13 cellular contexts compared by ENCODE assay signal in genomic region chr2:172281648-172282576, GRCh38.
A peak's percentile ranks its signal among the peaks of the same experiment; 100 is the strongest.
DNase-seq lines count a peak whose midpoint lies in the region; ATAC-seq and TF ChIP-seq lines count a peak whose summit lies in the region.
"Had no signal": no experiment of that assay in that cellular context is flagged by ENCODE, and none has a peak within 500 bp of the region (broad histone marks: within the 10 kb centered on the region; RNA-seq: fewer than 3 reads in every experiment).

No MANE protein-coding gene starts in this region.

- H3K4me1 Mint-ChIP-seq in chondrocyte (ENCODE audit: low read depth): peaks cover 32% of the 10 kb centered on the region
- H3K4me1 Mint-ChIP-seq in activated CD4-positive, alpha-beta T cell treated with anti-CD3 and anti-CD28 coated beads, Interleukin-2, amount 10 ng/mL, durations not matched to agents 7 days and 5 days: peaks cover 9% of the 10 kb centered on the region

- H3K9ac ChIP-seq in BLaER1 treated with 17β-estradiol and CSF1 and Interleukin-3, amounts not matched to agents 10 nM and 100 nM: peak overlapping the region in 2 of 11 experiments; percentile 30 to 61; a peak in 2 of 22 replicates
- peak overlapping the region; percentile 59 for H3K9ac ChIP-seq in mesenchymal stem cell (ENCODE audit: low read length)

- no peak overlapping the region for H3K4me3 ChIP-seq in BLaER1 treated with 17β-estradiol and CSF1 and Interleukin-3, amounts not matched to agents 10 nM and 100 nM
- H3K4me3 ChIP-seq in mesenchymal stem cell (ENCODE audit: insufficient read depth in 1 of 2, low read depth in 1 of 2, low read length in 2 of 2): no peak overlapping the region
- H3K4me3 ChIP-seq: lower lobe of right lung, pancreas had no signal

- H2BK12ac ChIP-seq in mesenchymal stem cell (ENCODE audit: low read length in 2 of 2): peak overlapping the region in 1 of 2 experiments; percentile 54

- 52% methylated on average over 2 of the region's 3 CpGs for WGBS in mesenchymal stem cell

- H4K20me1 ChIP-seq in BLaER1 treated with 17β-estradiol and CSF1 and Interleukin-3, amounts not matched to agents 10 nM and 100 nM: no peaks in the 10 kb centered on the region

- H3K4me2 ChIP-seq in BLaER1 treated with 17β-estradiol and CSF1 and Interleukin-3, amounts not matched to agents 10 nM and 100 nM: peak overlapping the region; percentile 50 to 83 (median 76)
- H3K4me2 ChIP-seq in mesenchymal stem cell (ENCODE audit: low read length, poor library complexity, severe bottlenecking): no peak overlapping the region

- peaks cover 68 to 82% (median 78%) of the 10 kb centered on the region in 10 experiments for H3K4me1 ChIP-seq in BLaER1 treated with 17β-estradiol and CSF1 and Interleukin-3, amounts not matched to agents 10 nM and 100 nM
- peaks cover 16% of the 10 kb centered on the region for H3K4me1 ChIP-seq in mesenchymal stem cell (ENCODE audit: control insufficient read depth, insufficient read depth, low read depth, low read length)
- H3K4me1 ChIP-seq: pancreas had no signal

- POLR2A ChIA-PET in activated CD4-positive, alpha-beta T cell treated with anti-CD3 and anti-CD28 coated beads, Interleukin-2, amount 10 ng/mL, durations not matched to agents 7 days and 5 days (lab: Charles Lee): no interaction called here

- H3K4me3 Mint-ChIP-seq in chondrocyte (ENCODE audit: unreplicated experiment): no peak overlapping the region
- H3K4me3 Mint-ChIP-seq in activated CD4-positive, alpha-beta T cell treated with anti-CD3 and anti-CD28 coated beads, Interleukin-2, amount 10 ng/mL, durations not matched to agents 7 days and 5 days: no peak overlapping the region

- peak overlapping the region in 1 of 2 experiments; percentile 9 for H3K18ac ChIP-seq in mesenchymal stem cell (ENCODE audit: low read depth in 1 of 2, low read length in 2 of 2)

- no peaks in the 10 kb centered on the region for H3K36me3 ChIP-seq in BLaER1 treated with 17β-estradiol and CSF1 and Interleukin-3, amounts not matched to agents 10 nM and 100 nM
- no peaks in the 10 kb centered on the region for H3K36me3 ChIP-seq in mesenchymal stem cell (ENCODE audit: control insufficient read depth in 1 of 2, insufficient read depth in 2 of 2, low read depth in 1 of 2, low read length in 2 of 2)
- H3K36me3 ChIP-seq: lower lobe of right lung, pancreas had no signal

- no peaks in the 10 kb centered on the region for H3K79me1 ChIP-seq in mesenchymal stem cell (replicated peaks; ENCODE audit: low read length, poor library complexity, severe bottlenecking)

- no peak overlapping the region for H2BK5ac ChIP-seq in mesenchymal stem cell (ENCODE audit: low read depth, low read length, poor library complexity, severe bottlenecking)

- H3K27ac ChIP-seq in BLaER1 treated with 17β-estradiol and CSF1 and Interleukin-3, amounts not matched to agents 10 nM and 100 nM: peak overlapping the region in 10 of 11 experiments; percentile 10 to 81 (median 68); a peak in 15 of 22 replicates
- H3K27ac ChIP-seq in mesenchymal stem cell (ENCODE audit: low read length, poor library complexity, severe bottlenecking): peak overlapping the region; percentile 46
- H3K27ac ChIP-seq: lower lobe of right lung, pancreas had no signal

- peaks cover 7 to 11% (median 8%) of the 10 kb centered on the region in 11 experiments for H3K9me3 ChIP-seq in BLaER1 treated with 17β-estradiol and CSF1 and Interleukin-3, amounts not matched to agents 10 nM and 100 nM (replicated peaks in 1 of 11)
- H3K9me3 ChIP-seq in mesenchymal stem cell (ENCODE audit: control insufficient read depth, low read length): peaks cover 6% of the 10 kb centered on the region
- H3K9me3 ChIP-seq: lower lobe of right lung, pancreas had no signal

- H3K27me3 ChIP-seq in BLaER1 treated with 17β-estradiol and CSF1 and Interleukin-3, amounts not matched to agents 10 nM and 100 nM: no peaks in the 10 kb centered on the region
- H3K27me3 ChIP-seq in mesenchymal stem cell (ENCODE audit: control insufficient read depth in 1 of 2, insufficient read depth in 1 of 2, low read length in 2 of 2): no peaks in the 10 kb centered on the region
- H3K27me3 ChIP-seq: pancreas had no signal

- H3K36me3 Mint-ChIP-seq in chondrocyte (ENCODE audit: low read depth): no peaks in the 10 kb centered on the region
- H3K36me3 Mint-ChIP-seq in activated CD4-positive, alpha-beta T cell treated with anti-CD3 and anti-CD28 coated beads, Interleukin-2, amount 10 ng/mL, durations not matched to agents 7 days and 5 days (ENCODE audit: low read depth): peaks cover 3% of the 10 kb centered on the region

- TF ChIP-seq CTCF in chondrocyte (IDR thresholded peaks at IDR 0.05): no peak

- H4K91ac ChIP-seq in mesenchymal stem cell (ENCODE audit: low read length): no peak overlapping the region

- no peak overlapping the region for H2BK15ac ChIP-seq in mesenchymal stem cell (ENCODE audit: low read depth, poor library complexity, severe bottlenecking)

- no peak for ATAC-seq in GM18907 (IDR thresholded peaks at IDR 0.05; ENCODE audit: unreplicated experiment)
- ATAC-seq: activated CD4-positive, CD25-positive, alpha-beta regulatory T cell treated with anti-CD3 and anti-CD28 coated beads, Interleukin-2, amount 50 U/mL, for 24 hours had no signal

- H3K27ac Mint-ChIP-seq in chondrocyte (ENCODE audit: unreplicated experiment): peak overlapping the region; percentile 92
- no peak overlapping the region for H3K27ac Mint-ChIP-seq in activated CD4-positive, alpha-beta T cell treated with anti-CD3 and anti-CD28 coated beads, Interleukin-2, amount 10 ng/mL, durations not matched to agents 7 days and 5 days

- CTCF ChIA-PET in activated CD4-positive, alpha-beta T cell treated with anti-CD3 and anti-CD28 coated beads, Interleukin-2, amount 10 ng/mL, durations not matched to agents 7 days and 5 days (lab: Charles Lee): no interaction called here

- no peak overlapping the region for H2BK120ac ChIP-seq in mesenchymal stem cell (ENCODE audit: low read depth, low read length)

- no peak overlapping the region for H3K4ac ChIP-seq in mesenchymal stem cell (ENCODE audit: low read depth in 1 of 2, low read length in 2 of 2)

- H2AK5ac ChIP-seq in mesenchymal stem cell (ENCODE audit: low read length, severe bottlenecking): peak overlapping the region; percentile 10

- H3K23ac ChIP-seq in mesenchymal stem cell (ENCODE audit: low read length in 2 of 2): no peak overlapping the region

- no peak overlapping the region for H3K14ac ChIP-seq in mesenchymal stem cell (ENCODE audit: low read length in 2 of 2)

- no peaks in the 10 kb centered on the region for H3K27me3 Mint-ChIP-seq in chondrocyte (ENCODE audit: low read depth)
- peaks cover 7% of the 10 kb centered on the region for H3K27me3 Mint-ChIP-seq in activated CD4-positive, alpha-beta T cell treated with anti-CD3 and anti-CD28 coated beads, Interleukin-2, amount 10 ng/mL, durations not matched to agents 7 days and 5 days

- peaks cover 6% of the 10 kb centered on the region for H3K9me3 Mint-ChIP-seq in chondrocyte (ENCODE audit: low read depth)
- H3K9me3 Mint-ChIP-seq in activated CD4-positive, alpha-beta T cell treated with anti-CD3 and anti-CD28 coated beads, Interleukin-2, amount 10 ng/mL, durations not matched to agents 7 days and 5 days: peaks cover 6% of the 10 kb centered on the region

- no peak overlapping the region for H4K8ac ChIP-seq in mesenchymal stem cell (ENCODE audit: low read length)

- no peak overlapping the region for H2AFZ ChIP-seq in mesenchymal stem cell (ENCODE audit: low read depth, low read length)

- DNase-seq in MV-4-11 (lab: John Stamatoyannopoulos, UW): peak; percentile 50
- DNase-seq in chondrocyte (ENCODE audit: low spot score): no peak
- DNase-seq in mesenchymal stem cell: peak; percentile 93
- DNase-seq in NCI-H345 treated with DMSO at 0.1 percent for 48 hours (lab: John Stamatoyannopoulos, UW; ENCODE audit: unreplicated experiment): no peak
- no peak for DNase-seq in COLO829 (ENCODE audit: low spot score)
- no peak for DNase-seq in activated CD4-positive, alpha-beta T cell treated with anti-CD3 and anti-CD28 coated beads, Interleukin-2, amount 10 ng/mL, durations not matched to agents 7 days and 5 days
- DNase-seq: activated T-cell treated with anti-CD3 and anti-CD28 coated beads, Interleukin-2, amount 50 U/mL, for 1 hour; effector CD8-positive, alpha-beta T cell; pancreas had no signal

Comparison
In these comparisons a context has a peak if more than half of its experiments do, and no peak if none do; other contexts are left out.
1. DNase-seq: peak in MV-4-11 (single experiment) and mesenchymal stem cell (single experiment); none in chondrocyte (single experiment), NCI-H345 treated with DMSO at 0.1 percent for 48 hours (single experiment), COLO829 (single experiment) and activated CD4-positive, alpha-beta T cell treated with anti-CD3 and anti-CD28 coated beads, Interleukin-2, amount 10 ng/mL, durations not matched to agents 7 days and 5 days (single experiment).